In genomic region chr11:67289226-67289650, GRCh38 we compare ENCODE assay signal across 8 cellular contexts. TPM values are rescaled to one million over a fixed set of nuclear protein-coding genes. Genes with fewer than 3 reads are reported as not detected.
A peak's percentile ranks its signal among the peaks of the same experiment; 100 is the strongest.
DNase-seq lines count a peak whose midpoint lies in the region; ATAC-seq and TF ChIP-seq lines count a peak whose summit lies in the region.

TSS of gene ANKRD13D (plus strand) at chr11:67289303. CDS start at chr11:67289461, 158 bp downstream.

- no peaks in the 10 kb centered on the region for H3K9me3 Mint-ChIP-seq in activated naive CD4-positive, alpha-beta T cell treated with anti-CD3 and anti-CD28 coated beads, Interleukin-2, amount 50 U/mL, for 72 hours

- H3K9me3 ChIP-seq in right atrium auricular region, result no peaks in the 10 kb centered on the region

- H3K27ac Mint-ChIP-seq in activated naive CD4-positive, alpha-beta T cell treated with anti-CD3 and anti-CD28 coated beads, Interleukin-2, amount 50 U/mL, for 72 hours, result peak within 1 kb of the TSS; percentile 98

- H3K27me3 ChIP-seq in right atrium auricular region, result no peaks in the 10 kb centered on the region

- H3K36me3 Mint-ChIP-seq in activated naive CD4-positive, alpha-beta T cell treated with anti-CD3 and anti-CD28 coated beads, Interleukin-2, amount 50 U/mL, for 72 hours, result peaks cover 19 to 41% of the 10 kb centered on the region in 2 donors

- peaks cover 0 to 39% of the 10 kb centered on the region in 2 donors for H3K4me1 ChIP-seq in right atrium auricular region

- ATAC-seq in HG03139 (IDR thresholded peaks at IDR 0.05; ENCODE audit: unreplicated experiment) (peak; percentile 27), GM19351 (IDR thresholded peaks at IDR 0.05; ENCODE audit: unreplicated experiment) (no peak)
- no peak for ATAC-seq in activated naive CD4-positive, alpha-beta T cell treated with anti-CD3 and anti-CD28 coated beads, Interleukin-2, amount 50 U/mL, for 72 hours

- no peak for TF ChIP-seq CTCF in right atrium auricular region (IDR thresholded peaks at IDR 0.05)

- H3K4me3 ChIP-seq in right atrium auricular region (peak within 1 kb of the TSS; percentile 80 to 87), skeletal muscle cell (ENCODE audit: low read depth, low read length) (peak within 1 kb of the TSS; percentile 76)

- DNase-seq in NOMO-1 treated with DMSO at 0.1 percent for 48 hours (lab: John Stamatoyannopoulos, UW; ENCODE audit: unreplicated experiment) (peak; percentile 81), NOMO-1 treated with dmso at 0.1 percent for 144 hours (lab: John Stamatoyannopoulos, UW; ENCODE audit: unreplicated experiment) (no peak), right atrium auricular region (ENCODE audit: low spot score) (no peak), skeletal muscle cell (ENCODE audit: low read depth) (no peak), NCI-H2029 (lab: John Stamatoyannopoulos, UW) (no peak)
- no peak for DNase-seq in activated naive CD4-positive, alpha-beta T cell treated with anti-CD3 and anti-CD28 coated beads, Interleukin-2, amount 50 U/mL, for 72 hours (ENCODE audit: low spot score in 2 of 2)

- peaks cover 43% of the 10 kb centered on the region for H3K36me3 ChIP-seq in right atrium auricular region

- peak within 1 kb of the TSS; percentile 90 to 92 for H3K27ac ChIP-seq in right atrium auricular region

RNA-seq across cellular contexts. Expression of gene ANKRD13D, which starts in this region (rescaled TPM):
- 100 to 1,000 TPM in 1 of 2 donors, 10 to 100 TPM in 1; 76.0 to 213 TPM for total RNA-seq in activated naive CD4-positive, alpha-beta T cell treated with anti-CD3 and anti-CD28 coated beads, Interleukin-2, amount 50 U/mL, for 72 hours
- total RNA-seq in right atrium auricular region, result 10 to 100 TPM; 14.1 to 14.9 TPM

Comparison
In these comparisons a context has a peak if more than half of its experiments do, and no peak if none do; other contexts are left out.
1. RNA of gene ANKRD13D (total RNA-seq): 76.0 to 213 TPM in activated naive CD4-positive, alpha-beta T cell treated with anti-CD3 and anti-CD28 coated beads, Interleukin-2, amount 50 U/mL, for 72 hours; 14.1 to 14.9 TPM in right atrium auricular region; every median in the first group is over 4 times any median in the second.